24 cellular contexts compared by ENCODE assay signal in the genomic region with DNA sequence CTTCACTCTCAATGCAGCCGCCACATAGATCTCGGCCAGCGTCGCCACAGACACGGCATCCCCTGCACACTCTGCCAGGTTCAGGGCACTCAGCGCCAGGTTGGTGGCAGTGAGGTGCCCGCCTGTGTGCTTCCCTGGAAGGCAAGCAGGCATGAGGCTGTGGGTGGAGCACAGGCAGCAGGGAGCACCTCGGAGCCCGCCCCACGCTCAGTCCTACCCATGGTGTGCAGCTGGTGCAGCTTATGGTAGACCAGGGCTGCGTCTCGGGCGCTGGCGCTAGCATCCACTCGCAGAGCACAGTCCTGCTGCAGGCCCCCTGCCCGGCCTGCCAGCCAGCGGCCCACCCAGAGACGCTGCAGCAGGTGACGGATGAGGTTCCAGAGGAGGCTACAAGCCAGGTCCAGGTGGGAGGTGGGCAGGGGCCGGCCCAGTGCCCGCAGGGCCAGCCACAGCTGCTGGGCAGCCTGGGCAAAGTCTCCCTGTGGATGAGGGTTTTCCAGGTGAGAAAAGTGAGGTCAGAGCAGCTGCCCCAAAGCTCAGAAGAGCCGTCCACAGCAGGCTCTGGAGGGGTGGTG. TPM values are rescaled to one million over a fixed set of nuclear protein-coding genes. Genes with fewer than 3 reads are reported as not detected.
DNase-seq lines count a peak whose midpoint lies in the region; FAIRE-seq and TF ChIP-seq lines count a peak whose summit lies in the region.
"Had no signal": no experiment of that assay in that cellular context is flagged by ENCODE, and none has a peak within 500 bp of the region (broad histone marks: within the 10 kb centered on the region; RNA-seq: fewer than 3 reads in every experiment).

No MANE protein-coding gene starts in this region.

- no peak overlapping the region for H3K27ac ChIP-seq in small intestine (ENCODE audit: low read depth in 1 of 2, low read length in 1 of 2)
- H3K27ac ChIP-seq: lower lobe of right lung, ovary, uterus had no signal

- no peak overlapping the region for H3K4me3 Mint-ChIP-seq in chondrocyte (ENCODE audit: unreplicated experiment)
- H3K4me3 Mint-ChIP-seq: CD4-positive, alpha-beta memory T cell; immature natural killer cell had no signal

- no peaks in the 10 kb centered on the region for H3K9me3 Mint-ChIP-seq in chondrocyte (ENCODE audit: low read depth)
- H3K9me3 Mint-ChIP-seq: CD4-positive, alpha-beta memory T cell; immature natural killer cell had no signal

- no peak for TF ChIP-seq CTCF in chondrocyte (IDR thresholded peaks at IDR 0.05)

- H3K36me3 ChIP-seq in small intestine (ENCODE audit: control insufficient read depth in 2 of 2, insufficient read depth in 2 of 2, low read length in 2 of 2), result peaks cover 25 to 35% of the 10 kb centered on the region in 2 donors
- H3K36me3 ChIP-seq: ovary, uterus had no signal

- 94 to 96% (median 95%) methylated on average over 16 to 22 of the region's 22 CpGs for WGBS in small intestine, 3 donors

- H3K36me3 Mint-ChIP-seq in chondrocyte (ENCODE audit: low read depth), result peaks cover 2% of the 10 kb centered on the region

- no peaks in the 10 kb centered on the region for H3K27me3 ChIP-seq in small intestine (ENCODE audit: control insufficient read depth in 2 of 2, insufficient read depth in 2 of 2, low read length in 2 of 2)
- H3K27me3 ChIP-seq: heart left ventricle, ovary, uterus had no signal

- DNase-seq in Ammon's horn (ENCODE audit: low spot score) (peak; percentile 69), NCI-H1694 (lab: John Stamatoyannopoulos, UW) (peak; percentile 88), chondrocyte (ENCODE audit: low spot score) (peak; percentile 91), posterior cingulate gyrus (peak in 8 of 10 donors; percentile 50 to 96 (median 77)), middle frontal gyrus (ENCODE audit: extremely low spot score, low spot score) (no peak), SK-N-DZ (ENCODE audit: low spot score) (no peak), amniotic stem cell (lab: John Stamatoyannopoulos, UW) (no peak), small intestine (no peak)
- DNase-seq: activated CD4-positive, alpha-beta T cell treated with anti-CD3 and anti-CD28 coated beads, Interleukin-2, amount 50 U/mL, for 48 hours; CD4-positive, alpha-beta memory T cell; DMS53; heart left ventricle; immature natural killer cell; lower lobe of right lung; NCI-H1092; NCI-H2171; NCI-H748 treated with DMSO at 0.1 percent for 48 hours; ovary; SIG-M5; stimulated activated CD4-positive, alpha-beta T cell treated with anti-CD3 and anti-CD28 coated beads, Interleukin-2, amount 100 ng/mL, for 48 hours; T-helper 1 cell; uterus had no signal

- no peak for FAIRE-seq in small intestine (lab: Jason Lieb, UNC)
- FAIRE-seq: colon, endometrium had no signal

- H3K27me3 Mint-ChIP-seq in chondrocyte (ENCODE audit: low read depth), result no peaks in the 10 kb centered on the region
- H3K27me3 Mint-ChIP-seq: CD4-positive, alpha-beta memory T cell had no signal

- no peak overlapping the region for H3K27ac Mint-ChIP-seq in chondrocyte (ENCODE audit: unreplicated experiment)

- H3K4me1 Mint-ChIP-seq in chondrocyte (ENCODE audit: low read depth), result peaks cover 16% of the 10 kb centered on the region

- intact Hi-C loops in posterior cingulate gyrus (cut with DNase I), result no loop called here

- peaks cover 3% of the 10 kb centered on the region in 2 donors for H3K4me1 ChIP-seq in small intestine (ENCODE audit: control insufficient read depth in 2 of 2, insufficient read depth in 1 of 2, low read depth in 1 of 2, low read length in 1 of 2)

- no peak overlapping the region for H3K4me3 ChIP-seq in small intestine (ENCODE audit: low read depth in 1 of 2, low read length in 2 of 2)
- H3K4me3 ChIP-seq: heart left ventricle, lower lobe of right lung, ovary, uterus had no signal

- no peaks in the 10 kb centered on the region for H3K9me3 ChIP-seq in small intestine (ENCODE audit: control insufficient read depth, low read depth)
- H3K9me3 ChIP-seq: heart left ventricle, lower lobe of right lung, ovary, uterus had no signal

RNA-seq across cellular contexts. Expression of a gene that starts 20.5 kb away (rescaled TPM):
- total RNA-seq in chondrocyte, result 22.8 to 26.7 TPM (median 23.4 TPM) in 3 replicates
- 57.6 and 67.5 TPM in 2 replicates for polyA plus RNA-seq in SK-N-DZ (2014; cell fraction: cytosol; rRNA removed)
- 182 and 191 TPM in 2 replicates for polyA plus RNA-seq in SK-N-DZ (2014; cell fraction: nucleus; rRNA removed)
- polyA plus RNA-seq in small intestine, result 100 to 1,000 TPM in 2 of 3 donors, 10 to 100 TPM in 1; 99.7 to 155 (median 111) TPM

Comparison
In these comparisons a context has a peak if more than half of its experiments do, and no peak if none do; other contexts are left out.
1. DNase-seq: peak in Ammon's horn (single experiment), NCI-H1694 (single experiment), chondrocyte (single experiment) and posterior cingulate gyrus (8 of 10); none in middle frontal gyrus (single experiment), SK-N-DZ (single experiment), amniotic stem cell (single experiment) and small intestine (single experiment).